1 cellular context compared by ENCODE assay signal in the genomic region with DNA sequence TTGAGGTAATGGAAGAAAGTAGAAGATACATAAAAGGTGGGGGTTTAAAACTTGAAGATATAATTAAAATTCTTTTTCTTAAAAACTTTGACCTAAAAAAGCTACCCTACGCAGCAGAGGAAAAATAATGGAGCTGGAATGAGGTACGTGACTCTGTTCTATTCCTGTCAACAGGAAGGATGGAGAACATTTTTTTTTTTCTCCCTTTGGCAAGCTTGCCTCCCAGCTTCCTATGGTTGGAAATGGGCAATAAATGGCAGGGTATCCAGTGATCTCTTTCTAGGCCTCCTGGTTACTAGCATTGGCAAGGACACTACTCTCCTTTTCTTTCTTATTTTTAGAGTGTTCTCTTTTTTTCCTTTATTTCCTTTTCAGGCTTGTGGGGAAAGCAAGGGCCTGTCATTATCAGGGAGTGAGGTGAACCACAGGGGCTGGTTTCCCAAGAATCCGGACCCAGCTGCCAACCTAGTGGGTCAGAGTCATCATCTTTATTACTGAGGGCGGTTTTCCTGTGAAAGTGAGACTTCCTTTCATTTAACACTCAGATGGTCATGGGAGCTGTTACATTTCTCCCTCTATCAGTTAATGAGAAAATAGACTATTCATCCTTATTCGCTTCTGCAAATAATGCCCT.
TF ChIP-seq lines count a peak whose summit lies in the region.

No MANE protein-coding gene starts in this region.

TF ChIP-seq in IMR-90, 13 proteins besides CTCF, POLR2A, EP300 and RAD21 (continued from another document):
- no peak for TF ChIP-seq RCOR1 (IDR thresholded peaks at IDR 0.05; ENCODE audit: insufficient replicate concordance, low read length)
